ENCODE assay signal across 23 cellular contexts in genomic region chr18:21131698-21132230, GRCh38.
"Had no signal": no experiment of that assay in that cellular context is flagged by ENCODE, and none has a peak within 500 bp of the region (broad histone marks: within the 10 kb centered on the region; RNA-seq: fewer than 3 reads in every experiment).

No MANE protein-coding gene starts in this region.

- H3K79me2 ChIP-seq: parathyroid adenoma had no signal

- H3K4me2 ChIP-seq: smooth muscle cell had no signal

- H3K27ac ChIP-seq: colonic mucosa, epithelial cell of prostate, esophagus muscularis mucosa, parathyroid adenoma, suprapubic skin had no signal

- H2AFZ ChIP-seq: parathyroid adenoma had no signal

- H3K36me3 ChIP-seq: colonic mucosa, esophagus muscularis mucosa, suprapubic skin, tibial artery had no signal

- FAIRE-seq: frontal cortex, keratinocyte had no signal

- DNase-seq: colonic mucosa; effector CD8-positive, alpha-beta T cell; endodermal cell; mesenchymal stem cell; mucosa of descending colon; naive B cell; stimulated activated CD4-positive, alpha-beta T cell treated with anti-CD3 and anti-CD28 coated beads, Interleukin-12 subunit alpha, Interleukin-12 subunit beta, amount 100 ng/mL, for 4 hours; stimulated activated CD4-positive, alpha-beta T cell treated with anti-CD3 and anti-CD28 coated beads, Interleukin-1b, Interleukin-23, amount 100 ng/mL, for 48 hours; stimulated activated CD4-positive, alpha-beta T cell treated with anti-CD3 and anti-CD28 coated beads, Interleukin-4, amount 100 ng/mL, for 1 hour; stimulated activated CD8-positive, alpha-beta memory T cell treated with anti-CD3 and anti-CD28 coated beads, Interleukin-4, amount 100 ng/mL, for 48 hours; stimulated activated naive CD4-positive, alpha-beta T cell; stimulated activated naive CD8-positive, alpha-beta T cell treated with anti-CD3 and anti-CD28 coated beads, Interleukin-15, amount 100 ng/mL, for 72 hours; tibial artery had no signal

- H3K9ac ChIP-seq: parathyroid adenoma had no signal

- H3K4me1 ChIP-seq: colonic mucosa, parathyroid adenoma, suprapubic skin had no signal

- H3K9me3 ChIP-seq: colonic mucosa, mucosa of descending colon, suprapubic skin, tibial artery had no signal

- H3K27me3 ChIP-seq: colonic mucosa, esophagus muscularis mucosa, suprapubic skin, tibial artery had no signal

- H3K4me3 ChIP-seq: colonic mucosa, esophagus muscularis mucosa, lung, mucosa of descending colon, smooth muscle cell, suprapubic skin had no signal

- ATAC-seq: left lobe of liver, mucosa of descending colon, sciatic nerve had no signal
